6 cellular contexts compared by ENCODE assay signal in genomic region chr7:143085603-143086002, GRCh38. TPM values are rescaled to one million over a fixed set of nuclear protein-coding genes. Genes with fewer than 3 reads are reported as not detected.
"Had no signal": no experiment of that assay in that cellular context is flagged by ENCODE, and none has a peak within 500 bp of the region (broad histone marks: within the 10 kb centered on the region; RNA-seq: fewer than 3 reads in every experiment).

No MANE protein-coding gene starts in this region.

RNA-seq across cellular contexts. Expression of gene OR6V1, which starts 33.5 kb away (rescaled TPM):
- total RNA-seq: GM23338, H1, H9, HepG2, HT1080, K562 had no signal
- polyA plus RNA-seq: GM23338, H1, HepG2, K562 had no signal

RNA-seq across cellular contexts. Expression of gene PIP, which starts 46.3 kb away (rescaled TPM):
- total RNA-seq: GM23338, H1, H9, HepG2, HT1080, K562 had no signal
- polyA plus RNA-seq: GM23338, H1, HepG2, K562 had no signal

RNA-seq across cellular contexts. Expression of gene OR9A2, which starts 58.7 kb away (rescaled TPM):
- total RNA-seq: GM23338, H1, H9, HepG2, HT1080, K562 had no signal
- polyA plus RNA-seq: GM23338, H1, HepG2, K562 had no signal
